ENCODE assay signal across 10 cellular contexts in genomic region chr3:57594144-57594543, GRCh38. TPM values are rescaled to one million over a fixed set of nuclear protein-coding genes. Genes with fewer than 3 reads are reported as not detected.
A peak's percentile ranks its signal among the peaks of the same experiment; 100 is the strongest.
DNase-seq lines count a peak whose midpoint lies in the region; ATAC-seq and TF ChIP-seq lines count a peak whose summit lies in the region.
"Had no signal": no experiment of that assay in that cellular context is flagged by ENCODE, and none has a peak within 500 bp of the region (broad histone marks: within the 10 kb centered on the region; RNA-seq: fewer than 3 reads in every experiment).

No MANE protein-coding gene starts in this region.

- peak overlapping the region; percentile 94 for H3K4me3 Mint-ChIP-seq in activated naive CD8-positive, alpha-beta T cell treated with anti-CD3 and anti-CD28 coated beads for 36 hours
- H3K4me3 Mint-ChIP-seq in immature natural killer cell: peak overlapping the region in 3 of 5 donors; percentile 25 to 98 (median 95)
- H3K4me3 Mint-ChIP-seq in type B pancreatic cell: peak overlapping the region; percentile 98

- in situ Hi-C loops in KBM-7 (cut with MboI; ENCODE audit: low pct_unique_long_range_greater_than_20kb, low sequenced_read_pairs): no loop called here

- no peaks in the 10 kb centered on the region for H3K27me3 Mint-ChIP-seq in activated naive CD8-positive, alpha-beta T cell treated with anti-CD3 and anti-CD28 coated beads for 36 hours
- peaks cover 19 to 27% (median 22%) of the 10 kb centered on the region in 3 donors for H3K27me3 Mint-ChIP-seq in immature natural killer cell (ENCODE audit: low read depth in 3 of 3)
- no peaks in the 10 kb centered on the region for H3K27me3 Mint-ChIP-seq in type B pancreatic cell

- H3K9me3 Mint-ChIP-seq in activated naive CD4-positive, alpha-beta T cell treated with anti-CD3 and anti-CD28 coated beads, Interleukin-2, amount 50 U/mL, for 72 hours: no peaks in the 10 kb centered on the region
- H3K9me3 Mint-ChIP-seq in activated naive CD8-positive, alpha-beta T cell treated with anti-CD3 and anti-CD28 coated beads for 36 hours: no peaks in the 10 kb centered on the region
- H3K9me3 Mint-ChIP-seq in immature natural killer cell: no peaks in the 10 kb centered on the region
- H3K9me3 Mint-ChIP-seq in type B pancreatic cell: no peaks in the 10 kb centered on the region

- H3K4me1 Mint-ChIP-seq in activated naive CD8-positive, alpha-beta T cell treated with anti-CD3 and anti-CD28 coated beads for 36 hours: peaks cover 41% of the 10 kb centered on the region
- peaks cover 54 to 76% of the 10 kb centered on the region in 2 donors for H3K4me1 Mint-ChIP-seq in immature natural killer cell
- peaks cover 30% of the 10 kb centered on the region for H3K4me1 Mint-ChIP-seq in type B pancreatic cell (ENCODE audit: unreplicated experiment)

- TF ChIP-seq CTCF in type B pancreatic cell (conservative IDR thresholded peaks at IDR 0.05): no peak

- DNase-seq in activated naive CD4-positive, alpha-beta T cell treated with anti-CD3 and anti-CD28 coated beads, Interleukin-2, amount 50 U/mL, for 72 hours (ENCODE audit: low spot score in 2 of 2): no peak
- no peak for DNase-seq in activated naive CD4-positive, alpha-beta T cell treated with anti-CD3 and anti-CD28 coated beads, Interleukin-2, amount 50 U/mL, for 16 hours
- DNase-seq in activated naive CD8-positive, alpha-beta T cell treated with anti-CD3 and anti-CD28 coated beads for 36 hours: no peak
- DNase-seq in immature natural killer cell (no peak), type B pancreatic cell (ENCODE audit: extremely low spot score, unreplicated experiment) (no peak), KBM-7 (no peak), amniotic stem cell (lab: John Stamatoyannopoulos, UW) (no peak)
- DNase-seq in activated CD8-positive, alpha-beta memory T cell treated with anti-CD3 and anti-CD28 coated beads, Interleukin-2, amount 50 U/mL, for 4 hours: no peak
- DNase-seq: C1 segment of cervical spinal cord had no signal

- ATAC-seq in activated naive CD4-positive, alpha-beta T cell treated with anti-CD3 and anti-CD28 coated beads, Interleukin-2, amount 50 U/mL, for 72 hours: no peak

- peaks cover 24 to 42% of the 10 kb centered on the region in 2 donors for H3K36me3 Mint-ChIP-seq in activated naive CD4-positive, alpha-beta T cell treated with anti-CD3 and anti-CD28 coated beads, Interleukin-2, amount 50 U/mL, for 72 hours
- peaks cover 36% of the 10 kb centered on the region for H3K36me3 Mint-ChIP-seq in activated naive CD8-positive, alpha-beta T cell treated with anti-CD3 and anti-CD28 coated beads for 36 hours
- H3K36me3 Mint-ChIP-seq in immature natural killer cell: no peaks in the 10 kb centered on the region
- peaks cover 28% of the 10 kb centered on the region for H3K36me3 Mint-ChIP-seq in type B pancreatic cell

- H3K27ac Mint-ChIP-seq in activated naive CD4-positive, alpha-beta T cell treated with anti-CD3 and anti-CD28 coated beads, Interleukin-2, amount 50 U/mL, for 72 hours: peak overlapping the region; percentile 13 to 99
- H3K27ac Mint-ChIP-seq in activated naive CD8-positive, alpha-beta T cell treated with anti-CD3 and anti-CD28 coated beads for 36 hours: no peak overlapping the region
- H3K27ac Mint-ChIP-seq in immature natural killer cell (peak overlapping the region in 5 of 6 donors; percentile 17 to 67 (median 34)), type B pancreatic cell (peak overlapping the region; percentile 99)

RNA-seq across cellular contexts. Expression of gene ARF4, which starts 3.0 kb away (rescaled TPM):
- total RNA-seq in activated naive CD4-positive, alpha-beta T cell treated with anti-CD3 and anti-CD28 coated beads, Interleukin-2, amount 50 U/mL, for 72 hours: 10 to 100 TPM; 51.7 to 75.5 TPM
- 10 to 100 TPM; 67.4 to 67.8 TPM for total RNA-seq in activated naive CD8-positive, alpha-beta T cell treated with anti-CD3 and anti-CD28 coated beads for 36 hours
- polyA plus RNA-seq in immature natural killer cell: 100 to 1,000 TPM; 136 to 221 (median 158) TPM
- 132 and 188 TPM in 2 replicates for total RNA-seq in type B pancreatic cell (ENCODE audit: low replicate concordance)

RNA-seq across cellular contexts. Expression of gene PDE12, which starts 38.1 kb away (rescaled TPM):
- total RNA-seq in activated naive CD4-positive, alpha-beta T cell treated with anti-CD3 and anti-CD28 coated beads, Interleukin-2, amount 50 U/mL, for 72 hours: 10 to 100 TPM; 19.0 to 28.7 TPM
- 10 to 100 TPM; 30.8 to 31.0 TPM for total RNA-seq in activated naive CD8-positive, alpha-beta T cell treated with anti-CD3 and anti-CD28 coated beads for 36 hours
- polyA plus RNA-seq in immature natural killer cell: 10 to 100 TPM in 2 of 3 donors, 1 to 10 TPM in 1; 7.4 to 21.3 (median 15.3) TPM
- 20.4 and 23.7 TPM in 2 replicates for total RNA-seq in type B pancreatic cell (ENCODE audit: low replicate concordance)

RNA-seq across cellular contexts. Expression of gene DNAH12, which starts 50.0 kb away (rescaled TPM):
- total RNA-seq in activated naive CD4-positive, alpha-beta T cell treated with anti-CD3 and anti-CD28 coated beads, Interleukin-2, amount 50 U/mL, for 72 hours: under 1 TPM; 0.04 to 0.05 TPM
- total RNA-seq in activated naive CD8-positive, alpha-beta T cell treated with anti-CD3 and anti-CD28 coated beads for 36 hours: under 1 TPM in 1 of 2 experiments, not detected in 1; 0.08 TPM
- polyA plus RNA-seq in immature natural killer cell: not detected
- 0.29 and 0.87 TPM in 2 replicates for total RNA-seq in type B pancreatic cell (ENCODE audit: low replicate concordance)
- total RNA-seq: SK-MEL-5 had no signal
